In genomic region chr1:67148516-67149178, GRCh38 we compare ENCODE assay signal across 10 cellular contexts. TPM values are rescaled to one million over a fixed set of nuclear protein-coding genes. Genes with fewer than 3 reads are reported as not detected.
DNase-seq lines count a peak whose midpoint lies in the region; ATAC-seq and TF ChIP-seq lines count a peak whose summit lies in the region.
"Had no signal": no experiment of that assay in that cellular context is flagged by ENCODE, and none has a peak within 500 bp of the region (broad histone marks: within the 10 kb centered on the region; RNA-seq: fewer than 3 reads in every experiment).

No MANE protein-coding gene starts in this region.

- no peak overlapping the region for H3K4me2 ChIP-seq in KMS-11

- no peak overlapping the region for H3K4me3 ChIP-seq in KMS-11 (IDR thresholded peaks at IDR 0.05; ENCODE audit: insufficient read depth, low read depth, low read length)
- no peak overlapping the region for H3K4me3 ChIP-seq in fibroblast of the aortic adventitia (ENCODE audit: low read depth, low read length)

- H3K4me1 Mint-ChIP-seq in Calu3 (ENCODE audit: low read depth, unreplicated experiment) (peaks cover 18% of the 10 kb centered on the region), immature natural killer cell (peaks cover 8 to 29% of the 10 kb centered on the region in 2 donors)

- intact Hi-C loops in Calu3 (cut with micrococcal nuclease; ENCODE audit: unreplicated experiment) = loop anchor here (1.0 to 5.0 kb wide), 4 partner anchors 152 to 383 kb away; no protein-coding TSS in a partner anchor

- peak; percentile 50 for DNase-seq in Calu3
- peak; percentile 11 for DNase-seq in fibroblast of the aortic adventitia (ENCODE audit: low read depth)
- DNase-seq in immature natural killer cell = no peak
- no peak for DNase-seq in ureter (ENCODE audit: low spot score)
- DNase-seq in COLO668 (lab: John Stamatoyannopoulos, UW; ENCODE audit: unreplicated experiment) = no peak
- DNase-seq in NCI-H1436 (lab: John Stamatoyannopoulos, UW) = no peak

- CTCF ChIA-PET in Calu3 (lab: Charles Lee) = interaction anchor here (0.6 to 3.0 kb wide), 17 partner anchors 12 to 391 kb away, joined by 3 to 77 read pairs (median 4); partner anchors contain the start of gene SLC35D1

- H3K9ac ChIP-seq in KMS-11 = no peak overlapping the region

- H3K27me3 ChIP-seq in KMS-11 (ENCODE audit: insufficient read depth, low read depth) = no peaks in the 10 kb centered on the region

- no peaks in the 10 kb centered on the region for H3K79me2 ChIP-seq in KMS-11 (ENCODE audit: insufficient read depth, low read depth)

- H3K36me3 Mint-ChIP-seq in Calu3 (ENCODE audit: insufficient read depth, unreplicated experiment) = no peaks in the 10 kb centered on the region
- no peaks in the 10 kb centered on the region for H3K36me3 Mint-ChIP-seq in immature natural killer cell

- H4K20me1 ChIP-seq in KMS-11 (ENCODE audit: insufficient read depth) = no peaks in the 10 kb centered on the region

- no TSS peak for BruUV-seq in Calu3 (replicated peaks; lab: Mats Ljungman, UMichigan)

- H3K4me1 ChIP-seq in KMS-11 (ENCODE audit: low read depth, poor library complexity, severe bottlenecking) = peaks cover 8% of the 10 kb centered on the region

- H3K9me3 Mint-ChIP-seq in Calu3 (ENCODE audit: low read depth, unreplicated experiment) (no peaks in the 10 kb centered on the region), immature natural killer cell (no peaks in the 10 kb centered on the region)

- ATAC-seq in GM21529 (IDR thresholded peaks at IDR 0.05; ENCODE audit: unreplicated experiment) = peak; percentile 19

- H3K36me3 ChIP-seq in KMS-11 (ENCODE audit: insufficient read depth) = no peaks in the 10 kb centered on the region

- H3K27me3 Mint-ChIP-seq in Calu3 (ENCODE audit: unreplicated experiment) (peaks cover 39% of the 10 kb centered on the region), immature natural killer cell (ENCODE audit: low read depth in 3 of 3) (peaks cover 0 to 7% (median 6%) of the 10 kb centered on the region in 3 donors)

- H3K27ac Mint-ChIP-seq in Calu3 (ENCODE audit: unreplicated experiment) = no peak overlapping the region
- H3K27ac Mint-ChIP-seq in immature natural killer cell = peak overlapping the region in 2 of 6 donors; percentile 20 to 46

- H3K27ac ChIP-seq in KMS-11 = no peak overlapping the region

- TF ChIP-seq CTCF in Calu3 (IDR thresholded peaks at IDR 0.05; ENCODE audit: unreplicated experiment) (no peak), KMS-11 (conservative IDR thresholded peaks at IDR 0.05; ENCODE audit: low read depth, low read length) (no peak), fibroblast of the aortic adventitia (IDR thresholded peaks at IDR 0.05; ENCODE audit: insufficient read depth, low read length) (no peak)

- peak overlapping the region; percentile 47; the same call in 1 of the 2 replicates for H2AFZ ChIP-seq in KMS-11 (ENCODE audit: low read depth)

- H3K4me3 Mint-ChIP-seq in Calu3 (ENCODE audit: low read depth, unreplicated experiment) = peak overlapping the region; percentile 16
- no peak overlapping the region for H3K4me3 Mint-ChIP-seq in immature natural killer cell

RNA-seq across cellular contexts. Expression of gene C1orf141, which starts 13.9 kb away (rescaled TPM):
- total RNA-seq in Calu3 (2022) = not detected in 2 replicates
- 0.65 TPM in 1 of 2 replicates, not detected in the other for total RNA-seq in fibroblast of the aortic adventitia (ENCODE audit: low replicate concordance)
- not detected for polyA plus RNA-seq in immature natural killer cell
- total RNA-seq in ureter = not detected
- total RNA-seq: dermis microvascular lymphatic vessel endothelial cell, skeletal muscle tissue had no signal

RNA-seq across cellular contexts. Expression of gene IL23R, which starts 17.6 kb away (rescaled TPM):
- 0.32 TPM in 1 of 2 replicates, not detected in the other for total RNA-seq in Calu3 (2022)
- total RNA-seq in fibroblast of the aortic adventitia (ENCODE audit: low replicate concordance) = not detected in 2 replicates
- polyA plus RNA-seq in immature natural killer cell = 1 to 10 TPM in 1 of 3 donors, under 1 TPM in 2; 0.12 to 1.4 (median 0.23) TPM
- total RNA-seq in ureter = 0.18 TPM
- total RNA-seq: dermis microvascular lymphatic vessel endothelial cell, skeletal muscle tissue had no signal

Comparison
In these comparisons a context has a peak if more than half of its experiments do, and no peak if none do; other contexts are left out.
1. DNase-seq: peak in Calu3 (single experiment) and fibroblast of the aortic adventitia (single experiment); none in immature natural killer cell (0 of 3), ureter (single experiment), COLO668 (single experiment) and NCI-H1436 (single experiment).